25 cellular contexts compared by ENCODE assay signal in genomic region chr12:130186631-130187269, GRCh38. TPM values are rescaled to one million over a fixed set of nuclear protein-coding genes. Genes with fewer than 3 reads are reported as not detected.
DNase-seq lines count a peak whose midpoint lies in the region; ATAC-seq, FAIRE-seq and TF ChIP-seq lines count a peak whose summit lies in the region.
"Had no signal": no experiment of that assay in that cellular context is flagged by ENCODE, and none has a peak within 500 bp of the region (broad histone marks: within the 10 kb centered on the region; RNA-seq: fewer than 3 reads in every experiment).

No MANE protein-coding gene starts in this region.

- H3K79me1 ChIP-seq in H1 (ENCODE audit: low read depth, low read length) = no peaks in the 10 kb centered on the region

- H2BK12ac ChIP-seq in H1 (ENCODE audit: low read depth, low read length) = no peak overlapping the region

- CTCF ChIA-PET in H1 (lab: Charles Lee; ENCODE audit: partially characterized antibody) = interaction anchor here (0.6 to 2.0 kb wide), 4 partner anchors 20 to 142 kb away, joined by 3 to 4 read pairs (median 4); no protein-coding TSS in a partner anchor

- H3K36me3 ChIP-seq in H1 (ENCODE audit: control insufficient read depth in 2 of 4, insufficient read depth in 4 of 4, low read length in 3 of 4) (no peaks in the 10 kb centered on the region), adrenal gland (replicated peaks in 1 of 2) (no peaks in the 10 kb centered on the region), aorta (ENCODE audit: control insufficient read depth in 1 of 2, insufficient read depth in 2 of 2, low read length in 1 of 2) (no peaks in the 10 kb centered on the region)
- H3K36me3 ChIP-seq: uterus had no signal

- H3K4ac ChIP-seq in H1 (replicated peaks; ENCODE audit: insufficient read length, low read depth, low read length) = no peak overlapping the region

- TF ChIP-seq POLR2A in H1 (IDR thresholded peaks at IDR 0.05; ENCODE audit: control extremely low read depth in 1 of 2, low read depth in 2 of 2, low read length in 2 of 2) (no peak), adrenal gland (IDR thresholded peaks at IDR 0.05) (no peak)

- H4K5ac ChIP-seq in H1 (ENCODE audit: insufficient read length, low read depth, low read length) = no peak overlapping the region

- peak; percentile 93 for DNase-seq in DMS53 (lab: John Stamatoyannopoulos, UW)
- DNase-seq in NCI-H510A treated with DMSO at 0.1 percent for 48 hours (lab: John Stamatoyannopoulos, UW) = peak; percentile 98
- no peak for DNase-seq in H1 (ENCODE audit: low read depth in 1 of 2, low spot score in 2 of 2)
- peak; percentile 73 for DNase-seq in mesenteric fat pad (ENCODE audit: low spot score)
- DNase-seq in adrenal gland = no peak
- DNase-seq in aorta = no peak
- DNase-seq: activated CD4-positive, alpha-beta T cell treated with anti-CD3 and anti-CD28 coated beads, Interleukin-2, amount 10 ng/mL, durations not matched to agents 24 days and 14 days; activated effector memory CD4-positive, alpha-beta T cell treated with Interleukin-2 at 50 U/mL for 16 hours; amygdala; Kasumi-1; naive B cell; NCI-H1417 treated with DMSO at 0.1 percent for 48 hours; NCI-H69; OCI-M1; small intestine; stimulated activated CD4-positive, alpha-beta T cell treated with anti-CD3 and anti-CD28 coated beads, Interleukin-4, amount 100 ng/mL, for 24 hours; uterus had no signal

- H2BK20ac ChIP-seq in H1 (ENCODE audit: low read length) = no peak overlapping the region

- intact Hi-C loops in adrenal gland (cut with DNase I) (no loop called here), aorta (cut with DNase I) (no loop called here)

- H2BK5ac ChIP-seq in H1 (ENCODE audit: low read depth, low read length) = no peak overlapping the region

- no peak overlapping the region for H4K91ac ChIP-seq in H1 (replicated peaks; ENCODE audit: insufficient read length, low read length)

- H2BK15ac ChIP-seq in H1 (ENCODE audit: low read length) = no peak overlapping the region

- 69% methylated on average over 13 of the region's 13 CpGs; no CpG with 5 or more reads in 1 of the 2 experiments for WGBS in H1 (ENCODE audit: extremely low coverage in 1 of 2, insufficient coverage in 1 of 2, insufficient read length in 1 of 2, insufficient replicate concordance in 2 of 2, low coverage in 1 of 2, low lambda C conversion rate in 2 of 2, missing lambda C conversion rate in 1 of 2), 2 experiments
- 34 to 57% (median 42%) methylated on average over 13 of the region's 13 CpGs for WGBS in adrenal gland, 4 donors
- 24 to 25% methylated on average over 13 of the region's 13 CpGs for WGBS in aorta, 2 donors

- peaks cover 0 to 3% (median 0%) of the 10 kb centered on the region in 4 experiments; a peak in 1 of 7 replicates for H3K4me1 ChIP-seq in H1 (replicated peaks in 1 of 4; ENCODE audit: control insufficient read depth in 3 of 4, insufficient read depth in 4 of 4, low read length in 3 of 4)
- no peaks in the 10 kb centered on the region for H3K4me1 ChIP-seq in adrenal gland (replicated peaks in 1 of 2)
- no peaks in the 10 kb centered on the region for H3K4me1 ChIP-seq in aorta (ENCODE audit: control insufficient read depth in 1 of 2, insufficient read depth in 2 of 2, low read length in 2 of 2)
- H3K4me1 ChIP-seq: parathyroid adenoma, uterus had no signal

- H3K9me3 ChIP-seq in H1 (ENCODE audit: insufficient read depth in 2 of 2, low read depth in 1 of 2, low read length in 1 of 2) (no peaks in the 10 kb centered on the region), adrenal gland (replicated peaks in 1 of 3) (no peaks in the 10 kb centered on the region), aorta (ENCODE audit: control insufficient read depth, low read length) (no peaks in the 10 kb centered on the region)
- H3K9me3 ChIP-seq: uterus had no signal

- no peak for TF ChIP-seq RAD21 in H1 (IDR thresholded peaks at IDR 0.05 in 1 of 2, conservative IDR thresholded peaks at IDR 0.05 in 1 of 2; ENCODE audit: low read depth in 2 of 2, low read length in 2 of 2)

- H3K79me2 ChIP-seq in H1 (ENCODE audit: control insufficient read depth in 1 of 2, insufficient read depth in 2 of 2, low read length in 2 of 2) = no peaks in the 10 kb centered on the region
- H3K79me2 ChIP-seq: parathyroid adenoma had no signal

- no peak overlapping the region for H2BK120ac ChIP-seq in H1 (replicated peaks; ENCODE audit: low read depth, low read length)

- H3K18ac ChIP-seq in H1 (ENCODE audit: extremely low read depth, low read length) = no peak overlapping the region

- no peak overlapping the region for H2AK5ac ChIP-seq in H1 (ENCODE audit: low read depth, low read length)

- H3K27ac ChIP-seq in H1 (ENCODE audit: low read depth, low read length) (no peak overlapping the region), adrenal gland (no peak overlapping the region), aorta (ENCODE audit: low read depth in 1 of 2, low read length in 2 of 2) (no peak overlapping the region)
- H3K27ac ChIP-seq: parathyroid adenoma, uterus had no signal

- no peak for ATAC-seq in aorta (ENCODE audit: low FRiP score)
- ATAC-seq in GM19467 (IDR thresholded peaks at IDR 0.05; ENCODE audit: unreplicated experiment) = no peak
- ATAC-seq in GM21528 (IDR thresholded peaks at IDR 0.05; ENCODE audit: low FRiP score, unreplicated experiment) = no peak
- ATAC-seq: SK-N-SH treated with all-trans-retinoic acid at 6 μM for 48 hours had no signal

- no peak overlapping the region for H3K56ac ChIP-seq in H1 (replicated peaks; ENCODE audit: insufficient read length, low read depth, low read length)

- H3K23me2 ChIP-seq in H1 (ENCODE audit: low read depth, low read length) = peaks cover 4% of the 10 kb centered on the region; the same call in 1 of the 2 replicates

- H3K4me2 ChIP-seq in H1 (ENCODE audit: insufficient read depth in 1 of 2, low read depth in 2 of 2, low read length in 2 of 2) = no peak overlapping the region

- TF ChIP-seq CTCF in H1 (IDR thresholded peaks at IDR 0.05; ENCODE audit: control extremely low read depth in 1 of 3, insufficient read depth in 1 of 3, low read depth in 1 of 3, low read length in 3 of 3) = no peak
- TF ChIP-seq CTCF in adrenal gland (IDR thresholded peaks at IDR 0.05) = no peak

- TF ChIP-seq EP300 in H1 (IDR thresholded peaks at IDR 0.05; ENCODE audit: borderline replicate concordance in 1 of 2, low read depth in 2 of 2, low read length in 2 of 2) = no peak

- FAIRE-seq in H1 (lab: Jason Lieb, UNC) = no peak
- FAIRE-seq: endometrium, HTR-8/SVneo, small intestine, TTC549 had no signal

- POLR2A ChIA-PET in H1 (lab: Charles Lee; ENCODE audit: partially characterized antibody) = no interaction called here

- no peak overlapping the region for H3K9ac ChIP-seq in H1 (replicated peaks in 1 of 4; ENCODE audit: extremely low read depth in 1 of 4, low read depth in 3 of 4, low read length in 3 of 4)
- H3K9ac ChIP-seq: parathyroid adenoma had no signal

- no peaks in the 10 kb centered on the region for H4K20me1 ChIP-seq in H1 (replicated peaks in 1 of 2; ENCODE audit: control insufficient read depth in 1 of 2, insufficient read depth in 2 of 2, low read length in 2 of 2)

- H3K14ac ChIP-seq in H1 (ENCODE audit: insufficient read length) = no peak overlapping the region

- H3K4me3 ChIP-seq in H1 (ENCODE audit: extremely low read depth in 1 of 4, insufficient read depth in 2 of 4, low read depth in 3 of 4, low read length in 4 of 4) (no peak overlapping the region), adrenal gland (no peak overlapping the region), aorta (ENCODE audit: low read length in 2 of 2) (no peak overlapping the region)
- H3K4me3 ChIP-seq: uterus had no signal

- no peak overlapping the region for H4K8ac ChIP-seq in H1 (ENCODE audit: extremely low read depth, insufficient read depth, low read length)

- H2AFZ ChIP-seq in H1 (ENCODE audit: low read length) = no peak overlapping the region
- H2AFZ ChIP-seq: parathyroid adenoma had no signal

- H3K23ac ChIP-seq in H1 (ENCODE audit: insufficient read length) = no peak overlapping the region

- H3K27me3 ChIP-seq in H1 (replicated peaks in 1 of 4; ENCODE audit: control insufficient read depth in 3 of 4, extremely low read depth in 1 of 4, insufficient read depth in 3 of 4, low read length in 3 of 4) = peaks cover 0 to 6% (median 4%) of the 10 kb centered on the region in 4 experiments; a peak in 4 of 7 replicates
- H3K27me3 ChIP-seq in adrenal gland = peaks cover 4% of the 10 kb centered on the region
- no peaks in the 10 kb centered on the region for H3K27me3 ChIP-seq in aorta (ENCODE audit: control insufficient read depth in 1 of 2, insufficient read depth in 2 of 2, low read length in 1 of 2)
- H3K27me3 ChIP-seq: uterus had no signal

TF ChIP-seq in H1, 55 proteins besides CTCF, POLR2A, EP300 and RAD21:
- no peak for TF ChIP-seq HDAC2 (IDR thresholded peaks at IDR 0.05; ENCODE audit: borderline replicate concordance in 1 of 2, low read depth in 2 of 2, low read length in 2 of 2)
- peak; percentile 46; the same call in 1 of the 2 replicates for TF ChIP-seq MAFK (IDR thresholded peaks at IDR 0.05; ENCODE audit: low read depth, low read length)
- TF ChIP-seq CTBP2 (IDR thresholded peaks at IDR 0.05; ENCODE audit: borderline replicate concordance, insufficient read depth, insufficient read length, low read length) = no peak
- peak; percentile 76 for TF ChIP-seq BACH1 (IDR thresholded peaks at IDR 0.05; ENCODE audit: low read length)
TF ChIP-seq in H1: peak in this region for 2.

RNA-seq across cellular contexts. Expression of gene FZD10, which starts 24.5 kb away (rescaled TPM):
- 0.36 and 0.60 TPM in 2 replicates for total RNA-seq in H1 (2021; fragmentation: NEBNext Ultra II Directional; extraction: Animal tissue kit (Norgen Biotek cat#: 25700))
- polyA plus RNA-seq in H1 (2011; rRNA removed) (0.11 and 0.36 TPM in 2 replicates), adrenal gland (under 1 TPM in 2 of 3 donors, not detected in 1; 0.07 to 0.27 TPM), aorta (1 to 10 TPM in 1 of 2 donors, under 1 TPM in 1; 0.75 to 1.7 TPM)
- polyA plus RNA-seq in H1 (2011; cell fraction: cytosol; rRNA removed) = 0.32 TPM
- 0.58 TPM for polyA plus RNA-seq in H1 (2011; cell fraction: nucleus; rRNA removed)
- 0.10 to 0.36 TPM (median 0.24 TPM) in 4 replicates for polyA plus RNA-seq in H1 (2012, experiment 1 of 2)
- polyA plus RNA-seq in H1 (2012, experiment 2 of 2) = 0.20 TPM
- 0.41 TPM for polyA plus RNA-seq in H1 (2013, experiment 1 of 2)
- polyA plus RNA-seq in H1 (2013, experiment 2 of 2) = 0.52 TPM
- polyA minus RNA-seq in H1 (2011; rRNA and poly(A)+ RNA removed) = 0.32 and 0.34 TPM in 2 replicates
- 0.51 TPM for polyA minus RNA-seq in H1 (2011; cell fraction: cytosol; rRNA and poly(A)+ RNA removed)
- polyA minus RNA-seq in H1 (2011; cell fraction: nucleus; rRNA and poly(A)+ RNA removed) = 2.1 TPM
- total RNA-seq in mesenteric fat pad (1.2 TPM), adrenal gland (under 1 TPM in 6 of 8 donors, not detected in 2; 0.07 to 0.44 (median 0.15) TPM), aorta (1 to 10 TPM in 1 of 2 donors, under 1 TPM in 1; 0.72 to 1.2 TPM)
- total RNA-seq: activated CD4-positive, alpha-beta T cell treated with anti-CD3 and anti-CD28 coated beads, Interleukin-2, amount 10 ng/mL, durations not matched to agents 24 days and 14 days; fibroblast of villous mesenchyme had no signal

Comparison
In these comparisons a context has a peak if more than half of its experiments do, and no peak if none do; other contexts are left out.
1. DNase-seq: peak in DMS53 (single experiment), NCI-H510A treated with DMSO at 0.1 percent for 48 hours (single experiment) and mesenteric fat pad (single experiment); none in H1 (0 of 2), adrenal gland (0 of 7) and aorta (0 of 2).